Comparison of ENCODE assay signal across 1 cellular context in genomic region chr1:8572106-8572505, GRCh38.
TF ChIP-seq lines count a peak whose summit lies in the region.

No MANE protein-coding gene starts in this region.

TF ChIP-seq in IMR-90, 13 proteins besides CTCF, POLR2A, EP300 and RAD21 (continued from another document):
- no peak for TF ChIP-seq USF2 (IDR thresholded peaks at IDR 0.05; ENCODE audit: low read depth, low read length)
- no peak for TF ChIP-seq MXI1 (IDR thresholded peaks at IDR 0.05; ENCODE audit: borderline replicate concordance, low read depth, low read length)
